In the genomic region with DNA sequence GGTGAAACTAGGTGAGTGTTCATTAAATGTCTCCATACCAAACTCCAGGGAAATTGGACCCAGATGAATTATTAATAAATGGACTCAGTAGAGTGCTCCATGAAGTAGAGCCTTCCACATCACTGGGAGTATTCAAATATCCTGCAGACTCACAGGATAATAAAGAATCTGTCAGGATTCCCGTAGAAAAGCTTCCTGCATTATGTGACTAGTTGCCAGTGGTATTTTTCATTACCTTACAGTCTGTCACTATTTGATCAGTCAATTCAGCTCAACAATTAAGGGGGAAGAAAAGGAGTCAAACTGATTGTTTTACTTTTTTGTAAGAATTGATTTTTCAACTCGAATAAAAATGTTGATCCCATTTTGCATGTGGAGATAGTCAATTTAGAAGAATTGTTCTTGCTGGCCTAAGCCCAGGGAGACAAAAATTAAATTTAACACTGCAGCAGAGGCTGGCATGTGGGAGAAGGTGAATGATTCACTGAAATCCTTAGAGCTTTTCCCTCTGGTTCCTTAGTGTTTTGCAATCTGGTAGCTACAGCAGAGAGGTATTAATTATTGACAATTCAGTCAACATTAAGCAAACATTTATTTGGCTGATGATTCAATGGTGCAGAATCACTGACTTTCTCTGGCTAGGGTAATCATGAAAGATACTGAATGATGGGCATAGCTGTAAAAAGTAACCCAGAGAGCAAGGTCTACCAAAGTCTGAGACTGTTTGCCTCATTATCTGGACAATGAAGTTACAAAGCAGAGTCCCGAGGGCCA, we compare ENCODE assay signal across 24 cellular contexts.
DNase-seq lines count a peak whose midpoint lies in the region; ATAC-seq and TF ChIP-seq lines count a peak whose summit lies in the region.
"Had no signal": no experiment of that assay in that cellular context is flagged by ENCODE, and none has a peak within 500 bp of the region (broad histone marks: within the 10 kb centered on the region; RNA-seq: fewer than 3 reads in every experiment).

No MANE protein-coding gene starts in this region.

- no peak overlapping the region for H2AFZ ChIP-seq in PC-3 (ENCODE audit: low read length)

- TF ChIP-seq CTCF in PC-3 (conservative IDR thresholded peaks at IDR 0.05; ENCODE audit: low read depth, low read length) (no peak), nephron (IDR thresholded peaks at IDR 0.05; ENCODE audit: unreplicated experiment in 3 of 3) (no peak)

- H3K79me2 ChIP-seq in PC-3 (ENCODE audit: low read length) = no peaks in the 10 kb centered on the region
- no peaks in the 10 kb centered on the region for H3K79me2 ChIP-seq in mesendoderm (ENCODE audit: control insufficient read depth, insufficient read depth, low read length)

- no peak overlapping the region for H2BK15ac ChIP-seq in mesendoderm (replicated peaks; ENCODE audit: low read depth)

- H3K27me3 ChIP-seq in PC-3 (ENCODE audit: low read length) = no peaks in the 10 kb centered on the region
- H3K27me3 ChIP-seq in mesendoderm (ENCODE audit: insufficient read depth, low read length, poor library complexity) = no peaks in the 10 kb centered on the region
- H3K27me3 ChIP-seq: cardiac muscle cell, ovary, testis had no signal

- H4K20me1 ChIP-seq in PC-3 (ENCODE audit: low read length) = no peaks in the 10 kb centered on the region

- no peak overlapping the region for H2BK120ac ChIP-seq in mesendoderm (ENCODE audit: low read depth, low read length)

- H3K79me1 ChIP-seq in mesendoderm (ENCODE audit: low read length) = no peaks in the 10 kb centered on the region

- H3K9me3 ChIP-seq in PC-3 (ENCODE audit: low read length) = no peaks in the 10 kb centered on the region
- H3K9me3 ChIP-seq: ovary, SK-N-SH, testis had no signal

- peaks cover 7% of the 10 kb centered on the region for H3K27me3 Mint-ChIP-seq in nephron (ENCODE audit: low read depth)
- H3K27me3 Mint-ChIP-seq: activated CD8-positive, alpha-beta T cell treated with anti-CD3 and anti-CD28 coated beads for 36 hours; CD4-positive, CD25-positive, alpha-beta regulatory T cell had no signal

- H3K27ac ChIP-seq in PC-3 (ENCODE audit: low read length) = peak overlapping the region; percentile 42
- H3K27ac ChIP-seq in mesendoderm (ENCODE audit: low read depth, low read length) = no peak overlapping the region
- H3K27ac ChIP-seq: cardiac muscle cell, ovary, testis had no signal

- no peaks in the 10 kb centered on the region for H3K36me3 Mint-ChIP-seq in nephron (ENCODE audit: low read depth)
- H3K36me3 Mint-ChIP-seq: CD4-positive, CD25-positive, alpha-beta regulatory T cell; stimulated activated effector memory CD8-positive, alpha-beta T cell treated with anti-CD3 and anti-CD28 coated beads, Interleukin-12 subunit alpha, Interleukin-12 subunit beta, amount 100 ng/mL, for 72 hours had no signal

- peaks cover 13% of the 10 kb centered on the region for H3K4me1 ChIP-seq in PC-3 (ENCODE audit: insufficient read depth, low read length)
- H3K4me1 ChIP-seq in mesendoderm (ENCODE audit: control insufficient read depth, low read depth, low read length) = no peaks in the 10 kb centered on the region
- H3K4me1 ChIP-seq: testis had no signal

- no peak overlapping the region for H4K8ac ChIP-seq in mesendoderm (ENCODE audit: low read depth, low read length)

- H3K4me2 ChIP-seq in PC-3 (ENCODE audit: low read length) (peak overlapping the region; percentile 4; the same call in 1 of the 2 replicates), mesendoderm (ENCODE audit: low read length) (no peak overlapping the region)
- H3K4me2 ChIP-seq: SK-N-SH had no signal

- H3K9ac ChIP-seq in PC-3 (ENCODE audit: low read length) (no peak overlapping the region), mesendoderm (ENCODE audit: low read length) (no peak overlapping the region)
- H3K9ac ChIP-seq: SK-N-SH had no signal

- H3K9me2 ChIP-seq in PC-3 (replicated peaks; ENCODE audit: low read length) = no peaks in the 10 kb centered on the region
- H3K9me2 ChIP-seq: SK-N-SH had no signal

- H3K4me3 ChIP-seq in PC-3 (ENCODE audit: low read length) (no peak overlapping the region), mesendoderm (ENCODE audit: low read length) (no peak overlapping the region)
- H3K4me3 ChIP-seq: cardiac muscle cell, ovary, testis had no signal

- H2BK5ac ChIP-seq in mesendoderm (ENCODE audit: low read length) = no peak overlapping the region

- H3F3A ChIP-seq in PC-3 (ENCODE audit: low read length, unreplicated experiment) = no peaks in the 10 kb centered on the region

- H3K18ac ChIP-seq in mesendoderm (ENCODE audit: low read length) = no peak overlapping the region

- peak overlapping the region in 1 of 3 experiments; percentile 4 for H3K4me3 Mint-ChIP-seq in nephron
- H3K4me3 Mint-ChIP-seq: activated CD8-positive, alpha-beta T cell treated with anti-CD3 and anti-CD28 coated beads for 36 hours; CD4-positive, CD25-positive, alpha-beta regulatory T cell; stimulated activated effector memory CD8-positive, alpha-beta T cell treated with anti-CD3 and anti-CD28 coated beads, Interleukin-12 subunit alpha, Interleukin-12 subunit beta, amount 100 ng/mL, for 72 hours; T-helper 2 cell treated with Interferon-gamma antibody and Interleukin-4, amounts not matched to agents 5 μg/mL and 100 μg/mL, for 36 hours; WTC11 had no signal

- CTCF ChIA-PET in PC-3 (lab: Charles Lee) = no interaction called here

- H3K4ac ChIP-seq in mesendoderm (ENCODE audit: low read depth, low read length) = no peak overlapping the region

- no peak overlapping the region for H4K5ac ChIP-seq in mesendoderm (ENCODE audit: low read length)

- no peak overlapping the region for H3K56ac ChIP-seq in mesendoderm (ENCODE audit: low read length)

- H3K36me3 ChIP-seq in PC-3 (ENCODE audit: low read depth, low read length) = no peaks in the 10 kb centered on the region
- H3K36me3 ChIP-seq in mesendoderm (ENCODE audit: control insufficient read depth, insufficient read depth, low read length) = no peaks in the 10 kb centered on the region
- H3K36me3 ChIP-seq: cardiac muscle cell, ovary had no signal

- DNase-seq in Caki2 (ENCODE audit: low read depth) (peak; percentile 82), PC-3 (peak; percentile 75), glomerular visceral epithelial cell (ENCODE audit: extremely low spot score) (peak; percentile 80), hypothalamus (lab: John Stamatoyannopoulos, UW) (no peak), HuH-7.5 (ENCODE audit: low spot score) (no peak), mesendoderm (no peak), pons (ENCODE audit: low spot score) (no peak)
- DNase-seq: activated CD8-positive, alpha-beta T cell treated with anti-CD3 and anti-CD28 coated beads for 36 hours; activated naive CD4-positive, alpha-beta T cell; amniotic stem cell; CD4-positive, CD25-positive, alpha-beta regulatory T cell; dermis blood vessel endothelial cell; DMS153; NCI-H1092 treated with DMSO at 0.1 percent for 48 hours; NCI-H2029; ovary; SK-N-SH; testis had no signal

- no CpG with 5 or more reads among the region's 3 CpGs for WGBS in mesendoderm (ENCODE audit: extremely low coverage, insufficient coverage, low lambda C conversion rate)

- no peak overlapping the region for H3K23ac ChIP-seq in mesendoderm (ENCODE audit: low read length)

- in situ Hi-C loops in Caki2 (cut with HindIII; ENCODE audit: low pct_unique_long_range_greater_than_20kb, low sequenced_read_pairs) = no loop called here

- no peak overlapping the region for H2AK5ac ChIP-seq in mesendoderm (ENCODE audit: low read length)

- POLR2A ChIA-PET in PC-3 (lab: Charles Lee; ENCODE audit: unreplicated experiment) = interaction anchor here (0.6 kb wide), 1 partner anchor 79 kb away, joined by 3 read pairs; no protein-coding TSS in a partner anchor

- H3K27ac Mint-ChIP-seq in nephron = peak overlapping the region; percentile 49 to 92 (median 92)
- H3K27ac Mint-ChIP-seq: activated CD8-positive, alpha-beta T cell treated with anti-CD3 and anti-CD28 coated beads for 36 hours; CD4-positive, CD25-positive, alpha-beta regulatory T cell; stimulated activated effector memory CD8-positive, alpha-beta T cell treated with anti-CD3 and anti-CD28 coated beads, Interleukin-12 subunit alpha, Interleukin-12 subunit beta, amount 100 ng/mL, for 72 hours; T-helper 2 cell treated with Interferon-gamma antibody and Interleukin-4, amounts not matched to agents 5 μg/mL and 100 μg/mL, for 36 hours; WTC11 had no signal

- peak; percentile 53 for ATAC-seq in PC-3
- ATAC-seq: activated CD8-positive, alpha-beta T cell treated with anti-CD3 and anti-CD28 coated beads for 36 hours; sciatic nerve; stimulated activated effector memory CD8-positive, alpha-beta T cell treated with anti-CD3 and anti-CD28 coated beads, Interleukin-12 subunit alpha, Interleukin-12 subunit beta, amount 100 ng/mL, for 72 hours; WTC11 had no signal

- intact Hi-C loops in PC-3 (cut with micrococcal nuclease) = no loop called here

- peaks cover 11% of the 10 kb centered on the region for H3K9me3 Mint-ChIP-seq in nephron

- BruUV-seq in PC-3 (replicated peaks; lab: Mats Ljungman, UMichigan) = no TSS peak

- peaks cover 4% of the 10 kb centered on the region for H3K4me1 Mint-ChIP-seq in nephron
- H3K4me1 Mint-ChIP-seq: CD4-positive, CD25-positive, alpha-beta regulatory T cell; stimulated activated effector memory CD8-positive, alpha-beta T cell treated with anti-CD3 and anti-CD28 coated beads, Interleukin-12 subunit alpha, Interleukin-12 subunit beta, amount 100 ng/mL, for 72 hours had no signal

Comparison
In these comparisons a context has a peak if more than half of its experiments do, and no peak if none do; other contexts are left out.
1. DNase-seq: peak in Caki2 (single experiment), PC-3 (single experiment) and glomerular visceral epithelial cell (single experiment); none in hypothalamus (0 of 51), HuH-7.5 (single experiment), mesendoderm (single experiment) and pons (single experiment).